Comparison of ENCODE assay signal across 8 cellular contexts in genomic region chr4:87985097-87985886, GRCh38. TPM values are rescaled to one million over a fixed set of nuclear protein-coding genes. Genes with fewer than 3 reads are reported as not detected.
DNase-seq lines count a peak whose midpoint lies in the region; ATAC-seq, FAIRE-seq and TF ChIP-seq lines count a peak whose summit lies in the region.

No MANE protein-coding gene starts in this region.

- H3K4me1 ChIP-seq in stomach = no peaks in the 10 kb centered on the region

- intact Hi-C loops in stomach (cut with DNase I; ENCODE audit: low total_unique reads) = no loop called here

- no peak overlapping the region for H3K27ac Mint-ChIP-seq in central memory CD8-positive, alpha-beta T cell (ENCODE audit: low read depth)

- peaks cover 87% of the 10 kb centered on the region for H3K27me3 Mint-ChIP-seq in central memory CD8-positive, alpha-beta T cell

- 0 to 2% (median 0%) methylated on average over 1 of the region's 1 CpG for WGBS in stomach, 5 donors

- DNase-seq in ELF-1 (ENCODE audit: low read depth, low spot score) = peak; percentile 74
- peak; percentile 87 for DNase-seq in SK-MEL-5 (ENCODE audit: low read depth, low spot score)
- DNase-seq in central memory CD8-positive, alpha-beta T cell (ENCODE audit: low spot score in 2 of 2) = no peak
- DNase-seq in stomach = peak; percentile 46
- no peak for DNase-seq in GM19239 (ENCODE audit: insufficient read length, low spot score)

- no peaks in the 10 kb centered on the region for H3K9me3 ChIP-seq in stomach

- H3K27me3 ChIP-seq in layer of hippocampus (ENCODE audit: control insufficient read depth, insufficient read depth, low read length) = no peaks in the 10 kb centered on the region
- no peaks in the 10 kb centered on the region for H3K27me3 ChIP-seq in stomach

- peaks cover 1% of the 10 kb centered on the region for H3K36me3 Mint-ChIP-seq in central memory CD8-positive, alpha-beta T cell (ENCODE audit: insufficient read depth)

- H3K9me3 Mint-ChIP-seq in central memory CD8-positive, alpha-beta T cell = no peaks in the 10 kb centered on the region

- H3K4me3 ChIP-seq in stomach = no peak overlapping the region

- H3K27ac ChIP-seq in layer of hippocampus (ENCODE audit: low read depth, low read length) (peak overlapping the region; percentile 40), stomach (no peak overlapping the region)

- no peak overlapping the region for H3K4me3 Mint-ChIP-seq in central memory CD8-positive, alpha-beta T cell

- TF ChIP-seq RAD21 in Ishikawa (IDR thresholded peaks at IDR 0.05; ENCODE audit: low read depth) = peak; percentile 86

- no peaks in the 10 kb centered on the region for H3K36me3 ChIP-seq in stomach

- peak in 5 of 7 experiments; percentile 12 to 30 (median 22) for TF ChIP-seq CTCF in stomach (IDR thresholded peaks at IDR 0.05)

- TF ChIP-seq EP300 in Ishikawa (IDR thresholded peaks at IDR 0.05; ENCODE audit: borderline replicate concordance) (no peak), stomach (IDR thresholded peaks at IDR 0.05) (no peak)

- H3K4me1 Mint-ChIP-seq in central memory CD8-positive, alpha-beta T cell = no peaks in the 10 kb centered on the region

- no peak for FAIRE-seq in GM19239 (lab: Jason Lieb, UNC)

- no peak for TF ChIP-seq POLR2A in stomach (IDR thresholded peaks at IDR 0.05)

- peak; percentile 79 for ATAC-seq in GM21381 (IDR thresholded peaks at IDR 0.05; ENCODE audit: unreplicated experiment)
- ATAC-seq in central memory CD8-positive, alpha-beta T cell (replicated peaks; ENCODE audit: extremely low read depth, poor library complexity, severe bottlenecking) = peak; percentile 71

- in situ Hi-C loops in SK-MEL-5 (cut with HindIII; ENCODE audit: low pct_unique_long_range_greater_than_20kb, low sequenced_read_pairs) = no loop called here

TF ChIP-seq in Ishikawa, 13 proteins besides CTCF, POLR2A, EP300 and RAD21:
- no peak for TF ChIP-seq TAF1 (IDR thresholded peaks at IDR 0.05; ENCODE audit: low read depth)
- 0 out of 2 replicates have a peak, but pooled peaks have one; percentile 31 for TF ChIP-seq MAX (IDR thresholded peaks at IDR 0.05)
- no peak for TF ChIP-seq USF1 (IDR thresholded peaks at IDR 0.05)
- TF ChIP-seq TEAD4 (IDR thresholded peaks at IDR 0.05) = no peak

RNA-seq across cellular contexts. Expression of gene SPP1, which starts 9.8 kb away (rescaled TPM):
- total RNA-seq in SK-MEL-5 (2014; rRNA removed; shearing (Covaris generic)) = 1,280 and 1,422 TPM in 2 replicates
- 927 and 1,082 TPM in 2 replicates for polyA plus RNA-seq in SK-MEL-5 (2015; cell fraction: cytosol; rRNA removed)
- 224 and 248 TPM in 2 replicates for polyA plus RNA-seq in SK-MEL-5 (2015; cell fraction: nucleus; rRNA removed)
- total RNA-seq in stomach = 10 to 100 TPM in 3 of 5 donors, 1 to 10 TPM in 2; 3.5 to 14.3 (median 12.7) TPM
- polyA plus RNA-seq in stomach = 10 to 100 TPM in 1 of 3 donors, 1 to 10 TPM in 2; 2.3 to 80.8 (median 4.3) TPM

RNA-seq across cellular contexts. Expression of gene PKD2, which starts 22.1 kb away (rescaled TPM):
- total RNA-seq in SK-MEL-5 (2014; rRNA removed; shearing (Covaris generic)) = 31.5 and 33.0 TPM in 2 replicates
- polyA plus RNA-seq in SK-MEL-5 (2015; cell fraction: cytosol; rRNA removed) = 19.1 and 24.9 TPM in 2 replicates
- 51.1 and 54.5 TPM in 2 replicates for polyA plus RNA-seq in SK-MEL-5 (2015; cell fraction: nucleus; rRNA removed)
- 100 to 1,000 TPM in 2 of 5 donors, 10 to 100 TPM in 3; 26.4 to 209 (median 64.3) TPM for total RNA-seq in stomach
- 1 to 10 TPM; 4.0 to 7.7 (median 6.7) TPM for polyA plus RNA-seq in stomach

Comparison
In these comparisons a context has a peak if more than half of its experiments do, and no peak if none do; other contexts are left out.
1. DNase-seq: peak in ELF-1 (single experiment), SK-MEL-5 (single experiment) and stomach (single experiment); none in central memory CD8-positive, alpha-beta T cell (0 of 2) and GM19239 (single experiment).
2. RNA of gene SPP1, which starts 9.8 kb away (total RNA-seq): 1,280 to 1,422 TPM in SK-MEL-5; 3.5 to 14.3 TPM in stomach; every median in the first group is over 10 times any median in the second.